7 cellular contexts compared by ENCODE assay signal in the genomic region with DNA sequence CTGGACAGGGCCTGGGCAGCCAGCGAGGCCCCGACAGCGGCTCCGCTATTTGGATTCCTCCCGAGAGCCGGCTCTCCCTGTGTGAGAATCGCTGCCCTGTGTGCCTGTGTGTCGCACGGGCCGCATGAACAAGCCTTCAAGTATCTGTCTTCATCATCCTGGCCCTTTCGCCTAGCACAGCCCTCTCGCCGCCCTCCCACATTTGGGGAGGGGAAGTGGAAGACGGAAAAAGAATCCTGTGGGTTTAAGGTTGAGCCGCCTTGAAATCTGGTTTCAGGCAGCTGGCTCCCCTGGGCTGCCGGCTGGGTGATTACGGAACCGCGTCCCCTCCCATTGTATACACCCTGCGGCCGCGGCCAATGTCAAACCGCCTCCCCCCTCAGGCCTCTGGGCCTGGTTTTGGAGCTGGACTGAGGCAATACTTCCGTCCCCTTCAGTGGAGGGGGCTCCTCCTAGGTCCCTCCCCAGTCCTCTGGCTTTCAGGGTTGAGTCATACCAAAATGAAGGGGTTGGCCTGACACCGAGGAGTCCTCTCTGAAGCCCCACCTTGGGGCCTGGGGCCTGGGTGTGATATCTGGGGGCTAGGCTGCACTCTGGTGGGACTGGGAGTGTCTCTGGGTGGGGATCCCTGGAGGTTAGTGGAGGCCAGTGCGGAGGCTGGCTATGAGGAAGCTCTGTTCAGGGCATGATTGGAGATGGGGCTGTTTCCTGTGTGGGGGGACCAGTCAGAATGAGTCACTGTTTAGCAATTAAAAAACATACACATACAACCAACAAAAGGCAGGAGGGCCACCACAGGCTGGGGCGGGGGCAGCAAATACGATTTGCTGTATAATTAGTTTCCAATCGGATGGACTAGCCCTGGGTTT. TPM values are rescaled to one million over a fixed set of nuclear protein-coding genes. Genes with fewer than 3 reads are reported as not detected.
DNase-seq lines count a peak whose midpoint lies in the region; ATAC-seq, FAIRE-seq and TF ChIP-seq lines count a peak whose summit lies in the region.

No MANE protein-coding gene starts in this region.

- H3K14ac ChIP-seq in H1 (ENCODE audit: insufficient read length) = no peak overlapping the region

- H2BK12ac ChIP-seq in H1 (ENCODE audit: low read depth, low read length) = peak overlapping the region; percentile 60

- H3K23me2 ChIP-seq in H1 (ENCODE audit: low read depth, low read length) = peaks cover 30% of the 10 kb centered on the region; the same call in 1 of the 2 replicates

- H2AK5ac ChIP-seq in H1 (ENCODE audit: low read depth, low read length) = no peak overlapping the region

- H3K23ac ChIP-seq in H1 (ENCODE audit: insufficient read length) = no peak overlapping the region

- H3K79me1 ChIP-seq in H1 (ENCODE audit: low read depth, low read length) = peaks cover 30% of the 10 kb centered on the region

- no peak for TF ChIP-seq RAD21 in H1 (IDR thresholded peaks at IDR 0.05 in 1 of 2, conservative IDR thresholded peaks at IDR 0.05 in 1 of 2; ENCODE audit: low read depth in 2 of 2, low read length in 2 of 2)

- H4K5ac ChIP-seq in H1 (ENCODE audit: insufficient read length, low read depth, low read length) = no peak overlapping the region

- peaks cover 0 to 60% of the 10 kb centered on the region in 2 experiments; a peak in 2 of 4 replicates for H3K79me2 ChIP-seq in H1 (ENCODE audit: control insufficient read depth in 1 of 2, insufficient read depth in 2 of 2, low read length in 2 of 2)

- H3K9me3 Mint-ChIP-seq in mesothelial cell of epicardium = no peaks in the 10 kb centered on the region

- no peak overlapping the region for H2AFZ ChIP-seq in H1 (ENCODE audit: low read length)

- 10% methylated on average over 29 of the region's 29 CpGs; no CpG with 5 or more reads in 1 of the 2 experiments for WGBS in H1 (ENCODE audit: extremely low coverage in 1 of 2, insufficient coverage in 1 of 2, insufficient read length in 1 of 2, insufficient replicate concordance in 2 of 2, low coverage in 1 of 2, low lambda C conversion rate in 2 of 2, missing lambda C conversion rate in 1 of 2), 2 experiments

- H3K36me3 ChIP-seq in H1 (ENCODE audit: control insufficient read depth in 2 of 4, insufficient read depth in 4 of 4, low read length in 3 of 4) = no peaks in the 10 kb centered on the region; a peak in 1 of 8 replicates

- H3K18ac ChIP-seq in H1 (ENCODE audit: extremely low read depth, low read length) = peak overlapping the region; percentile 71

- peak overlapping the region; percentile 36 to 92 (median 84) for H3K4me3 ChIP-seq in H1 (ENCODE audit: extremely low read depth in 1 of 4, insufficient read depth in 2 of 4, low read depth in 3 of 4, low read length in 4 of 4)

- DNase-seq in NCI-H748 (lab: John Stamatoyannopoulos, UW; ENCODE audit: unreplicated experiment) = peak; percentile 55
- DNase-seq in activated CD8-positive, alpha-beta memory T cell treated with anti-CD3 and anti-CD28 coated beads for 24 hours = peak; percentile 91
- peak in 1 of 2 experiments; percentile 62 for DNase-seq in H1 (ENCODE audit: low read depth in 1 of 2, low spot score in 2 of 2)
- DNase-seq in mesothelial cell of epicardium (ENCODE audit: low spot score in 2 of 2, unreplicated experiment in 2 of 2) = peak in 1 of 2 experiments; percentile 58
- peak; percentile 58 for DNase-seq in stimulated activated CD8-positive, alpha-beta memory T cell treated with anti-CD3 and anti-CD28 coated beads, Interleukin-2, amount 100 ng/mL, for 1 hour (ENCODE audit: low read depth in 2 of 2)

- H4K8ac ChIP-seq in H1 (ENCODE audit: extremely low read depth, insufficient read depth, low read length) = peak overlapping the region; percentile 88

- H2BK120ac ChIP-seq in H1 (replicated peaks; ENCODE audit: low read depth, low read length) = no peak overlapping the region

- peaks cover 6 to 45% (median 37%) of the 10 kb centered on the region in 4 experiments for H3K4me1 ChIP-seq in H1 (replicated peaks in 1 of 4; ENCODE audit: control insufficient read depth in 3 of 4, insufficient read depth in 4 of 4, low read length in 3 of 4)

- TF ChIP-seq CTCF in H1 (IDR thresholded peaks at IDR 0.05; ENCODE audit: control extremely low read depth in 1 of 3, insufficient read depth in 1 of 3, low read depth in 1 of 3, low read length in 3 of 3) (no peak), mesothelial cell of epicardium (IDR thresholded peaks at IDR 0.05; ENCODE audit: unreplicated experiment) (no peak)

- CTCF ChIA-PET in H1 (lab: Charles Lee; ENCODE audit: partially characterized antibody) = interaction anchor here (0.6 to 4.6 kb wide), 24 partner anchors 8 to 1580 kb away, joined by 3 to 33 read pairs (median 4); no protein-coding TSS in a partner anchor

- TF ChIP-seq POLR2A in GM18505 (IDR thresholded peaks at IDR 0.05; ENCODE audit: borderline replicate concordance, extremely low read depth, insufficient read depth, insufficient read length) = peak; percentile 80
- no peak for TF ChIP-seq POLR2A in H1 (IDR thresholded peaks at IDR 0.05; ENCODE audit: control extremely low read depth in 1 of 2, low read depth in 2 of 2, low read length in 2 of 2)

- no peak overlapping the region for H3K27ac ChIP-seq in H1 (ENCODE audit: low read depth, low read length)

- POLR2A ChIA-PET in H1 (lab: Charles Lee; ENCODE audit: partially characterized antibody) = interaction anchor here (0.6 to 4.1 kb wide), 14 partner anchors 11 to 527 kb away, joined by 3 to 34 read pairs (median 8); a partner anchor contains a TSS

- no peaks in the 10 kb centered on the region for H3K36me3 Mint-ChIP-seq in mesothelial cell of epicardium

- no peaks in the 10 kb centered on the region for H3K9me3 ChIP-seq in H1 (ENCODE audit: insufficient read depth in 2 of 2, low read depth in 1 of 2, low read length in 1 of 2)

- peak overlapping the region; percentile 70 to 96 for H3K4me2 ChIP-seq in H1 (ENCODE audit: insufficient read depth in 1 of 2, low read depth in 2 of 2, low read length in 2 of 2)

- H3K4ac ChIP-seq in H1 (replicated peaks; ENCODE audit: insufficient read length, low read depth, low read length) = no peak overlapping the region

- H3K4me3 Mint-ChIP-seq in mesothelial cell of epicardium = peak overlapping the region; percentile 97

- ATAC-seq in GM18505 (IDR thresholded peaks at IDR 0.05; ENCODE audit: unreplicated experiment) = peak; percentile 28
- peak; percentile 32 for ATAC-seq in HG02798 (IDR thresholded peaks at IDR 0.05; ENCODE audit: poor library complexity, unreplicated experiment)

- peaks cover 17 to 23% of the 10 kb centered on the region in 2 experiments for H4K20me1 ChIP-seq in H1 (replicated peaks in 1 of 2; ENCODE audit: control insufficient read depth in 1 of 2, insufficient read depth in 2 of 2, low read length in 2 of 2)

- peak overlapping the region; percentile 75; the same call in 1 of the 2 replicates for H2BK5ac ChIP-seq in H1 (ENCODE audit: low read depth, low read length)

- H3K27me3 ChIP-seq in H1 (replicated peaks in 1 of 4; ENCODE audit: control insufficient read depth in 3 of 4, extremely low read depth in 1 of 4, insufficient read depth in 3 of 4, low read length in 3 of 4) = no peaks in the 10 kb centered on the region

- H2BK20ac ChIP-seq in H1 (ENCODE audit: low read length) = no peak overlapping the region

- no peak for TF ChIP-seq EP300 in H1 (IDR thresholded peaks at IDR 0.05; ENCODE audit: borderline replicate concordance in 1 of 2, low read depth in 2 of 2, low read length in 2 of 2)

- no peak for FAIRE-seq in H1 (lab: Jason Lieb, UNC)

- H3K27me3 Mint-ChIP-seq in mesothelial cell of epicardium (ENCODE audit: low read depth) = no peaks in the 10 kb centered on the region

- peaks cover 62% of the 10 kb centered on the region for H3K4me1 Mint-ChIP-seq in mesothelial cell of epicardium

- H4K91ac ChIP-seq in H1 (replicated peaks; ENCODE audit: insufficient read length, low read length) = peak overlapping the region; percentile 44

- H3K56ac ChIP-seq in H1 (replicated peaks; ENCODE audit: insufficient read length, low read depth, low read length) = no peak overlapping the region

- peak overlapping the region; percentile 46 to 83 (median 72) for H3K9ac ChIP-seq in H1 (replicated peaks in 1 of 4; ENCODE audit: extremely low read depth in 1 of 4, low read depth in 3 of 4, low read length in 3 of 4)

- no peak overlapping the region for H2BK15ac ChIP-seq in H1 (ENCODE audit: low read length)

- H3K27ac Mint-ChIP-seq in mesothelial cell of epicardium = peak overlapping the region; percentile 98

TF ChIP-seq in H1, 55 proteins besides CTCF, POLR2A, EP300 and RAD21:
- TF ChIP-seq POU5F1 (IDR thresholded peaks at IDR 0.05; ENCODE audit: low read depth, low read length) (no peak), FOSL1 (IDR thresholded peaks at IDR 0.05; ENCODE audit: insufficient read depth, low read depth, low read length) (no peak), EZH2 (IDR thresholded peaks at IDR 0.05; ENCODE audit: low read depth, low read length, severe bottlenecking) (no peak), CEBPB (IDR thresholded peaks at IDR 0.05; ENCODE audit: low read depth, low read length) (no peak), SIN3A (conservative IDR thresholded peaks at IDR 0.05 in 1 of 2, IDR thresholded peaks at IDR 0.05 in 1 of 2; ENCODE audit: low read depth in 1 of 2, low read length in 2 of 2) (no peak; a peak in 1 of 4 replicates)

RNA-seq across cellular contexts. Expression of a gene that starts 1.7 kb away (rescaled TPM):
- 35.4 and 38.8 TPM in 2 replicates for total RNA-seq in H1 (2021; fragmentation: NEBNext Ultra II Directional; extraction: Animal tissue kit (Norgen Biotek cat#: 25700))
- polyA plus RNA-seq in H1 (2011; rRNA removed) = 24.9 and 34.6 TPM in 2 replicates
- polyA plus RNA-seq in H1 (2011; cell fraction: cytosol; rRNA removed) = 20.5 TPM
- 32.2 TPM for polyA plus RNA-seq in H1 (2011; cell fraction: nucleus; rRNA removed)
- 36.1 to 44.6 TPM (median 40.7 TPM) in 4 replicates for polyA plus RNA-seq in H1 (2012, experiment 1 of 2)
- 42.4 TPM for polyA plus RNA-seq in H1 (2012, experiment 2 of 2)
- 15.8 TPM for polyA plus RNA-seq in H1 (2013, experiment 1 of 2)
- polyA plus RNA-seq in H1 (2013, experiment 2 of 2) = 16.3 TPM
- 14.4 and 15.0 TPM in 2 replicates for polyA minus RNA-seq in H1 (2011; rRNA and poly(A)+ RNA removed)
- polyA minus RNA-seq in H1 (2011; cell fraction: cytosol; rRNA and poly(A)+ RNA removed) = 20.2 TPM
- polyA minus RNA-seq in H1 (2011; cell fraction: nucleus; rRNA and poly(A)+ RNA removed) = 21.2 TPM
- total RNA-seq in mesothelial cell of epicardium = 74.3 to 85.3 TPM (median 79.2 TPM) in 3 replicates
